In genomic region chr1:34477632-34478141, GRCh38 we compare ENCODE assay signal across 31 cellular contexts.
"Had no signal": no experiment of that assay in that cellular context is flagged by ENCODE, and none has a peak within 500 bp of the region (broad histone marks: within the 10 kb centered on the region; RNA-seq: fewer than 3 reads in every experiment).

No MANE protein-coding gene starts in this region.

- H3K27ac ChIP-seq: ascending aorta, cardiac muscle cell, colonic mucosa, SJSA1, VCaP had no signal

- DNase-seq: activated CD4-positive, alpha-beta T cell treated with anti-CD3 and anti-CD28 coated beads, Interleukin-2, amount 10 ng/mL, durations not matched to agents 24 days and 14 days; activated CD4-positive, alpha-beta T cell treated with anti-CD3 and anti-CD28 coated beads, Interleukin-2, amount 50 U/mL, for 4 hours; activated CD8-positive, alpha-beta T cell treated with anti-CD3 and anti-CD28 coated beads for 36 hours; activated effector memory CD4-positive, alpha-beta T cell treated with anti-CD3 and anti-CD28 coated beads, Interleukin-2, amount 50 U/mL, for 16 hours; activated naive CD4-positive, alpha-beta T cell treated with Interleukin-2 at 50 U/mL for 16 hours; activated naive CD8-positive, alpha-beta T cell treated with anti-CD3 and anti-CD28 coated beads, Interleukin-2, amount 10 ng/mL, durations not matched to agents 7 days and 5 days; activated T-cell treated with anti-CD3 and anti-CD28 coated beads, Interleukin-2, amount 50 U/mL, for 1 hour; activated T-cell treated with anti-CD3 and anti-CD28 coated beads, Interleukin-2, amount 50 U/mL, for 72 hours; amygdala; colonic mucosa; MM.1S; MV-4-11; NCI-H1092; NCI-H1436 treated with DMSO at 0.1 percent for 48 hours; NCI-H1694 treated with DMSO at 0.1 percent for 48 hours; NCI-H2029; NCI-H524 treated with DMSO at 0.1 percent for 48 hours; RPMI8226; SHP77 treated with DMSO at 0.1 percent for 48 hours; T-helper 1 cell; T-helper 2 cell; T-helper 9 cell had no signal

- H3K27ac Mint-ChIP-seq: activated CD4-positive, alpha-beta T cell treated with anti-CD3 and anti-CD28 coated beads, Interleukin-2, amount 10 ng/mL, durations not matched to agents 24 days and 14 days; activated CD8-positive, alpha-beta T cell treated with anti-CD3 and anti-CD28 coated beads for 36 hours; activated naive CD4-positive, alpha-beta T cell treated with anti-CD3 and anti-CD28 coated beads, Interleukin-2, amount 50 U/mL, for 24 hours; activated naive CD8-positive, alpha-beta T cell treated with anti-CD3 and anti-CD28 coated beads, Interleukin-2, amount 10 ng/mL, durations not matched to agents 7 days and 5 days; activated T-cell treated with anti-CD3 and anti-CD28 coated beads, Interleukin-2, amount 50 U/mL, for 72 hours; activated T-helper 17 cell treated with anti-CD3 and anti-CD28 coated beads, Interleukin-2, amount 50 U/mL, for 72 hours had no signal

- H3K9me3 ChIP-seq: colonic mucosa, SJSA1 had no signal

- H3K4me1 ChIP-seq: ascending aorta, colonic mucosa, SJSA1 had no signal

- ATAC-seq: activated CD8-positive, alpha-beta T cell treated with anti-CD3 and anti-CD28 coated beads for 36 hours; activated T-cell treated with anti-CD3 and anti-CD28 coated beads, Interleukin-2, amount 50 U/mL, for 72 hours; activated T-helper 17 cell treated with anti-CD3 and anti-CD28 coated beads, Interleukin-2, amount 50 U/mL, for 72 hours; Panc1; SK-N-SH treated with all-trans-retinoic acid at 6 μM for 48 hours had no signal

- H3K27me3 ChIP-seq: ascending aorta, cardiac muscle cell, colonic mucosa, SJSA1 had no signal

- H3K4me3 ChIP-seq: ascending aorta, cardiac muscle cell, colonic mucosa, SJSA1 had no signal

- H3K36me3 Mint-ChIP-seq: activated naive CD4-positive, alpha-beta T cell treated with anti-CD3 and anti-CD28 coated beads, Interleukin-2, amount 50 U/mL, for 24 hours; activated naive CD8-positive, alpha-beta T cell treated with anti-CD3 and anti-CD28 coated beads, Interleukin-2, amount 10 ng/mL, durations not matched to agents 7 days and 5 days had no signal

- H3K9me3 Mint-ChIP-seq: activated CD4-positive, alpha-beta T cell treated with anti-CD3 and anti-CD28 coated beads, Interleukin-2, amount 10 ng/mL, durations not matched to agents 24 days and 14 days; activated CD8-positive, alpha-beta T cell treated with anti-CD3 and anti-CD28 coated beads for 36 hours; activated naive CD4-positive, alpha-beta T cell treated with anti-CD3 and anti-CD28 coated beads, Interleukin-2, amount 50 U/mL, for 24 hours; activated naive CD8-positive, alpha-beta T cell treated with anti-CD3 and anti-CD28 coated beads, Interleukin-2, amount 10 ng/mL, durations not matched to agents 7 days and 5 days; activated T-cell treated with anti-CD3 and anti-CD28 coated beads, Interleukin-2, amount 50 U/mL, for 72 hours; activated T-helper 17 cell treated with anti-CD3 and anti-CD28 coated beads, Interleukin-2, amount 50 U/mL, for 72 hours; central memory CD8-positive, alpha-beta T cell had no signal

- H3K36me3 ChIP-seq: ascending aorta, cardiac muscle cell, colonic mucosa, SJSA1 had no signal

- H3K27me3 Mint-ChIP-seq: activated CD4-positive, alpha-beta T cell treated with anti-CD3 and anti-CD28 coated beads, Interleukin-2, amount 10 ng/mL, durations not matched to agents 24 days and 14 days had no signal

- H3K4me1 Mint-ChIP-seq: activated CD4-positive, alpha-beta T cell treated with anti-CD3 and anti-CD28 coated beads, Interleukin-2, amount 10 ng/mL, durations not matched to agents 24 days and 14 days; activated naive CD4-positive, alpha-beta T cell treated with anti-CD3 and anti-CD28 coated beads, Interleukin-2, amount 50 U/mL, for 24 hours; activated naive CD8-positive, alpha-beta T cell treated with anti-CD3 and anti-CD28 coated beads, Interleukin-2, amount 10 ng/mL, durations not matched to agents 7 days and 5 days; activated T-helper 17 cell treated with anti-CD3 and anti-CD28 coated beads, Interleukin-2, amount 50 U/mL, for 72 hours; central memory CD8-positive, alpha-beta T cell had no signal

- H3K4me3 Mint-ChIP-seq: activated CD4-positive, alpha-beta T cell treated with anti-CD3 and anti-CD28 coated beads, Interleukin-2, amount 10 ng/mL, durations not matched to agents 24 days and 14 days; activated CD8-positive, alpha-beta T cell treated with anti-CD3 and anti-CD28 coated beads for 36 hours; activated naive CD4-positive, alpha-beta T cell treated with anti-CD3 and anti-CD28 coated beads, Interleukin-2, amount 50 U/mL, for 24 hours; activated naive CD8-positive, alpha-beta T cell treated with anti-CD3 and anti-CD28 coated beads, Interleukin-2, amount 10 ng/mL, durations not matched to agents 7 days and 5 days; activated T-cell treated with anti-CD3 and anti-CD28 coated beads, Interleukin-2, amount 50 U/mL, for 72 hours; activated T-helper 17 cell treated with anti-CD3 and anti-CD28 coated beads, Interleukin-2, amount 50 U/mL, for 72 hours; central memory CD8-positive, alpha-beta T cell had no signal
